In genomic region chr1:55277377-55278130, GRCh38 we compare ENCODE assay signal across 8 cellular contexts.
DNase-seq lines count a peak whose midpoint lies in the region; ATAC-seq lines count a peak whose summit lies in the region.

No MANE protein-coding gene starts in this region.

- H4K8ac ChIP-seq in mesenchymal stem cell (ENCODE audit: low read length) = peak overlapping the region; percentile 66

- peak overlapping the region in 2 of 11 experiments; percentile 13 to 52; a peak in 1 of 22 replicates for H3K27ac ChIP-seq in BLaER1 treated with 17β-estradiol and CSF1 and Interleukin-3, amounts not matched to agents 10 nM and 100 nM
- no peak overlapping the region for H3K27ac ChIP-seq in mesenchymal stem cell (ENCODE audit: low read length, poor library complexity, severe bottlenecking)

- no peak overlapping the region for H2BK15ac ChIP-seq in mesenchymal stem cell (ENCODE audit: low read depth, poor library complexity, severe bottlenecking)

- no peak overlapping the region for H4K91ac ChIP-seq in mesenchymal stem cell (ENCODE audit: low read length)

- peak overlapping the region in 1 of 2 experiments; percentile 0 for H2BK12ac ChIP-seq in mesenchymal stem cell (ENCODE audit: low read length in 2 of 2)

- WGBS in mesenchymal stem cell = 15% methylated on average over 13 of the region's 15 CpGs

- DNase-seq in NCI-H526 treated with DMSO at 0.1 percent for 48 hours (lab: John Stamatoyannopoulos, UW) = peak; percentile 71
- peak; percentile 88 to 91 for DNase-seq in activated CD4-positive, alpha-beta T cell treated with anti-CD3 and anti-CD28 coated beads, Interleukin-2, amount 50 U/mL, for 48 hours
- DNase-seq in effector CD4-positive, alpha-beta T cell = peak; percentile 66
- peak; percentile 78 for DNase-seq in mesenchymal stem cell
- DNase-seq in stimulated activated CD8-positive, alpha-beta memory T cell treated with anti-CD3 and anti-CD28 coated beads, Interleukin-2, amount 100 ng/mL, for 1 hour (ENCODE audit: low read depth in 2 of 2) = peak; percentile 52 to 53

- no peak overlapping the region for H2AFZ ChIP-seq in mesenchymal stem cell (ENCODE audit: low read depth, low read length)

- no peaks in the 10 kb centered on the region for H3K27me3 ChIP-seq in BLaER1 treated with 17β-estradiol and CSF1 and Interleukin-3, amounts not matched to agents 10 nM and 100 nM
- no peaks in the 10 kb centered on the region for H3K27me3 ChIP-seq in mesenchymal stem cell (ENCODE audit: control insufficient read depth in 1 of 2, insufficient read depth in 1 of 2, low read length in 2 of 2)

- ATAC-seq in GM19328 (IDR thresholded peaks at IDR 0.05; ENCODE audit: unreplicated experiment) (peak; percentile 75), HG03460 (IDR thresholded peaks at IDR 0.05; ENCODE audit: unreplicated experiment) (peak; percentile 94)

- H3K36me3 ChIP-seq in BLaER1 treated with 17β-estradiol and CSF1 and Interleukin-3, amounts not matched to agents 10 nM and 100 nM = no peaks in the 10 kb centered on the region
- no peaks in the 10 kb centered on the region for H3K36me3 ChIP-seq in mesenchymal stem cell (ENCODE audit: control insufficient read depth in 1 of 2, insufficient read depth in 2 of 2, low read depth in 1 of 2, low read length in 2 of 2)

- H3K4me2 ChIP-seq in BLaER1 treated with 17β-estradiol and CSF1 and Interleukin-3, amounts not matched to agents 10 nM and 100 nM = peak overlapping the region; percentile 34 to 79 (median 68)
- H3K4me2 ChIP-seq in mesenchymal stem cell (ENCODE audit: low read length, poor library complexity, severe bottlenecking) = no peak overlapping the region

- H3K9ac ChIP-seq in BLaER1 treated with 17β-estradiol and CSF1 and Interleukin-3, amounts not matched to agents 10 nM and 100 nM = peak overlapping the region in 3 of 11 experiments; percentile 14 to 25 (median 23); a peak in 1 of 22 replicates
- peak overlapping the region; percentile 65 for H3K9ac ChIP-seq in mesenchymal stem cell (ENCODE audit: low read length)

- H2AK5ac ChIP-seq in mesenchymal stem cell (ENCODE audit: low read length, severe bottlenecking) = no peak overlapping the region

- H3K23ac ChIP-seq in mesenchymal stem cell (ENCODE audit: low read length in 2 of 2) = no peak overlapping the region

- H2BK5ac ChIP-seq in mesenchymal stem cell (ENCODE audit: low read depth, low read length, poor library complexity, severe bottlenecking) = no peak overlapping the region

- H2BK120ac ChIP-seq in mesenchymal stem cell (ENCODE audit: low read depth, low read length) = no peak overlapping the region

- no peak overlapping the region for H3K4me3 ChIP-seq in BLaER1 treated with 17β-estradiol and CSF1 and Interleukin-3, amounts not matched to agents 10 nM and 100 nM
- peak overlapping the region in 1 of 2 experiments; percentile 42 for H3K4me3 ChIP-seq in mesenchymal stem cell (ENCODE audit: insufficient read depth in 1 of 2, low read depth in 1 of 2, low read length in 2 of 2)

- no peaks in the 10 kb centered on the region for H3K9me3 ChIP-seq in BLaER1 treated with 17β-estradiol and CSF1 and Interleukin-3, amounts not matched to agents 10 nM and 100 nM (replicated peaks in 1 of 11)
- no peaks in the 10 kb centered on the region for H3K9me3 ChIP-seq in mesenchymal stem cell (ENCODE audit: control insufficient read depth, low read length)

- H3K4ac ChIP-seq in mesenchymal stem cell (ENCODE audit: low read depth in 1 of 2, low read length in 2 of 2) = no peak overlapping the region

- no peak overlapping the region for H3K18ac ChIP-seq in mesenchymal stem cell (ENCODE audit: low read depth in 1 of 2, low read length in 2 of 2)

- no peaks in the 10 kb centered on the region for H4K20me1 ChIP-seq in BLaER1 treated with 17β-estradiol and CSF1 and Interleukin-3, amounts not matched to agents 10 nM and 100 nM

- H3K14ac ChIP-seq in mesenchymal stem cell (ENCODE audit: low read length in 2 of 2) = no peak overlapping the region

- H3K4me1 ChIP-seq in BLaER1 treated with 17β-estradiol and CSF1 and Interleukin-3, amounts not matched to agents 10 nM and 100 nM = peaks cover 18 to 29% (median 23%) of the 10 kb centered on the region in 10 experiments
- peaks cover 9% of the 10 kb centered on the region for H3K4me1 ChIP-seq in mesenchymal stem cell (ENCODE audit: control insufficient read depth, insufficient read depth, low read depth, low read length)

- no peaks in the 10 kb centered on the region for H3K79me1 ChIP-seq in mesenchymal stem cell (replicated peaks; ENCODE audit: low read length, poor library complexity, severe bottlenecking)
